In the genomic region with DNA sequence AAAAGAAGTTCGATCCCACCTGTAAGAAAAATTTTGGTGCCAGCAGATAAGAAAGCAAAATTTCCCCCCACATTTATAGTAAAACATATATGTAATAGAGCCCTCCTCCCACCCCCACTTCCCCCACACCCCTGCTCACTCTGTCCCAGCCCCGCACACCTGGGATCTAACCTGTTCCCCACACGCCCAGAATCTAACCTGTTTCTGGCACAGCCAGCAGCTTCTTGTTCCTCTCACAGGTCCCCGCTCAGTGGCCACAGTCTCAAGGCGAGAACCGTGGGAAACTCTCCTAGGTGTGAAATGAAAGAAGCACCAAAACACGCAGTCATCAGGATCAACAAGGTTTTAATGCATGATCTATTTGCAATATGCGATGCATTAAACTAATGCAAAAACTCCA, we compare ENCODE assay signal across 24 cellular contexts. TPM values are rescaled to one million over a fixed set of nuclear protein-coding genes. Genes with fewer than 3 reads are reported as not detected.
"Had no signal": no experiment of that assay in that cellular context is flagged by ENCODE, and none has a peak within 500 bp of the region (broad histone marks: within the 10 kb centered on the region; RNA-seq: fewer than 3 reads in every experiment).

No MANE protein-coding gene starts in this region.

- H3K9me3 ChIP-seq: ascending aorta, breast epithelium had no signal

- H3K4me1 ChIP-seq: ascending aorta had no signal

- H3K27me3 ChIP-seq: ascending aorta, breast epithelium had no signal

- H3K4me3 ChIP-seq: ascending aorta, breast epithelium, coronary artery had no signal

- DNase-seq: activated CD4-positive, alpha-beta memory T cell treated with anti-CD3 and anti-CD28 coated beads, Interleukin-2, amount 10 ng/mL, durations not matched to agents 7 days and 5 days; activated CD4-positive, alpha-beta T cell treated with anti-CD3 and anti-CD28 coated beads for 1 hour; activated CD4-positive, alpha-beta T cell treated with anti-CD3 and anti-CD28 coated beads for 4 hours; activated CD4-positive, alpha-beta T cell treated with anti-CD3 and anti-CD28 coated beads, Interleukin-2, amount 10 ng/mL, durations not matched to agents 7 days and 5 days; activated CD4-positive, alpha-beta T cell treated with anti-CD3 and anti-CD28 coated beads, Interleukin-2, amount 50 U/mL, for 4 hours; activated CD8-positive, alpha-beta memory T cell treated with anti-CD3 and anti-CD28 coated beads, Interleukin-2, amount 50 U/mL, for 48 hours; activated gamma-delta T cell; activated naive CD4-positive, alpha-beta T cell; activated naive CD4-positive, alpha-beta T cell treated with anti-CD3 and anti-CD28 coated beads, Interleukin-2, amount 10 ng/mL, durations not matched to agents 7 days and 5 days; activated naive CD8-positive, alpha-beta T cell treated with anti-CD3 and anti-CD28 coated beads, Interleukin-2, amount 10 ng/mL, durations not matched to agents 7 days and 5 days; activated T-cell treated with anti-CD3 and anti-CD28 coated beads for 4 hours; activated T-cell treated with anti-CD3 and anti-CD28 coated beads, Interleukin-2, amount 50 U/mL, for 24 hours; activated T-cell treated with anti-CD3 and anti-CD28 coated beads, Interleukin-2, amount 50 U/mL, for 72 hours; effector CD4-positive, alpha-beta T cell; effector memory CD8-positive, alpha-beta T cell; foreskin fibroblast; T-helper 2 cell had no signal

- H3K27ac ChIP-seq: ascending aorta, breast epithelium, coronary artery, epithelial cell of prostate had no signal

- H3K36me3 ChIP-seq: ascending aorta, breast epithelium had no signal

- ATAC-seq: activated naive CD4-positive, alpha-beta T cell treated with anti-CD3 and anti-CD28 coated beads, Interleukin-2, amount 50 U/mL, for 72 hours; activated T-cell treated with anti-CD3 and anti-CD28 coated beads, Interleukin-2, amount 50 U/mL, for 72 hours; effector memory CD8-positive, alpha-beta T cell; esophagus mucosa had no signal

RNA-seq across cellular contexts. Expression of a gene that starts 32.8 kb away (rescaled TPM):
- polyA plus RNA-seq: endothelial cell of umbilical vein had no signal
